ENCODE assay signal across 8 cellular contexts in genomic region chr3:39383913-39384664, GRCh38.
DNase-seq lines count a peak whose midpoint lies in the region; ATAC-seq and TF ChIP-seq lines count a peak whose summit lies in the region.

No MANE protein-coding gene starts in this region.

- H3K9ac ChIP-seq in endocrine pancreas (ENCODE audit: control insufficient read depth, insufficient read depth, low read length): peak overlapping the region; percentile 94

- no peak overlapping the region for H3K4me3 ChIP-seq in endocrine pancreas (ENCODE audit: control insufficient read depth, insufficient read depth, low read length)

- TF ChIP-seq CTCF in AG09319 (IDR thresholded peaks at IDR 0.05; ENCODE audit: low read depth, low read length): no peak

- H3K4me1 ChIP-seq in endocrine pancreas (ENCODE audit: control insufficient read depth, insufficient read depth, low read length): no peaks in the 10 kb centered on the region

- ATAC-seq in GM19395 (IDR thresholded peaks at IDR 0.05; ENCODE audit: unreplicated experiment) (peak; percentile 71), HG03565 (IDR thresholded peaks at IDR 0.05; ENCODE audit: unreplicated experiment) (peak; percentile 67)

- DNase-seq in AG09319 (ENCODE audit: extremely low read depth, low read depth) (peak; percentile 73), middle frontal gyrus (ENCODE audit: extremely low spot score, low spot score) (peak; percentile 86), NCI-H1694 treated with DMSO at 0.1 percent for 48 hours (lab: John Stamatoyannopoulos, UW) (no peak)
- DNase-seq in activated CD4-positive, alpha-beta T cell treated with anti-CD3 and anti-CD28 coated beads, Interleukin-2, amount 50 U/mL, for 48 hours: peak; percentile 97
- DNase-seq in stimulated activated CD8-positive, alpha-beta memory T cell treated with anti-CD3 and anti-CD28 coated beads, Interleukin-4, amount 100 ng/mL, for 1 hour (ENCODE audit: low read depth in 2 of 2, low spot score in 1 of 2): peak; percentile 83 to 86

- no peaks in the 10 kb centered on the region for H3K27me3 ChIP-seq in endocrine pancreas (ENCODE audit: control insufficient read depth, insufficient read depth, low read length)

- no peaks in the 10 kb centered on the region for H3K36me3 ChIP-seq in endocrine pancreas (ENCODE audit: control insufficient read depth, insufficient read depth, low read length)

- H3K9me3 ChIP-seq in endocrine pancreas (ENCODE audit: control insufficient read depth, low read length): no peaks in the 10 kb centered on the region
